Comparison of ENCODE assay signal across 17 cellular contexts in the genomic region with DNA sequence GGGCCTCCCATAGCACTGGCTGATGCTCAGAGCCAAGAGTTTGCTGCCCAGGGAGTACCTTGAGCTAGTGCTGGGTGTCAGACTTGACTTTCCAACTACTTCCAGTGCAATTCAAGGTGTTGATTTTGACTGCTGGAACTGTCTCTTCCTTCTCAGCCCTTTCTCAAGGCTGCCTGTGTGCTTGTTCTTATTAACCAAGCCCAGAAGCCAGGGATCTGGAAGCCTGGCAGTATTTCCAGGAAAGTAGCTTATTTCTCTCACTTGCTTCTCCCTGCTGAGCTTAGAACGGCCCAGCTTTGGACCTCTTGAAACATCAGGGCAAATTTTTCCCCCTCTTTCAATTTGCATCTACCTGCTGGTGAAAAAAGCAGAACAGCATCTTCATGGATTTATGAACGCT. TPM values are rescaled to one million over a fixed set of nuclear protein-coding genes. Genes with fewer than 3 reads are reported as not detected.
"Had no signal": no experiment of that assay in that cellular context is flagged by ENCODE, and none has a peak within 500 bp of the region (broad histone marks: within the 10 kb centered on the region; RNA-seq: fewer than 3 reads in every experiment).

No MANE protein-coding gene starts in this region.

- DNase-seq: activated CD4-positive, alpha-beta memory T cell treated with anti-CD3 and anti-CD28 coated beads for 36 hours; activated CD4-positive, alpha-beta T cell treated with anti-CD3 and anti-CD28 coated beads for 1 hour; activated naive CD8-positive, alpha-beta T cell treated with anti-CD3 and anti-CD28 coated beads, Interleukin-2, amount 10 ng/mL, durations not matched to agents 7 days and 5 days; activated T-cell treated with anti-CD3 and anti-CD28 coated beads for 4 hours; amygdala; colonic mucosa; erythroblast; foreskin melanocyte; naive thymus-derived CD8-positive, alpha-beta T cell; nucleus accumbens; posterior cingulate gyrus; stimulated activated CD4-positive, alpha-beta T cell treated with anti-CD3 and anti-CD28 coated beads, Interleukin-15, amount 100 ng/mL, for 24 hours; stimulated activated CD4-positive, alpha-beta T cell treated with anti-CD3 and anti-CD28 coated beads, Interleukin-2, amount 100 ng/mL, for 48 hours; T-helper 17 cell had no signal

- H3K4me3 ChIP-seq: colonic mucosa, SJSA1, suprapubic skin had no signal

- H3K36me3 ChIP-seq: colonic mucosa, SJSA1, suprapubic skin had no signal

- H3K27me3 ChIP-seq: colonic mucosa, SJSA1, suprapubic skin had no signal

- ATAC-seq: naive thymus-derived CD8-positive, alpha-beta T cell; T-helper 17 cell had no signal

- H3K27ac ChIP-seq: colonic mucosa, SJSA1, VCaP had no signal

- H3K9me3 ChIP-seq: colonic mucosa, SJSA1, suprapubic skin had no signal

- H3K4me1 ChIP-seq: colonic mucosa had no signal

RNA-seq across cellular contexts. Expression of gene CGNL1, which starts 27.6 kb away (rescaled TPM):
- total RNA-seq: activated CD4-positive, alpha-beta memory T cell treated with anti-CD3 and anti-CD28 coated beads for 36 hours; activated naive CD8-positive, alpha-beta T cell treated with anti-CD3 and anti-CD28 coated beads, Interleukin-2, amount 10 ng/mL, durations not matched to agents 7 days and 5 days; naive thymus-derived CD8-positive, alpha-beta T cell; T-helper 17 cell had no signal
- polyA plus RNA-seq: naive thymus-derived CD8-positive, alpha-beta T cell had no signal
